ENCODE assay signal across 23 cellular contexts in the genomic region with DNA sequence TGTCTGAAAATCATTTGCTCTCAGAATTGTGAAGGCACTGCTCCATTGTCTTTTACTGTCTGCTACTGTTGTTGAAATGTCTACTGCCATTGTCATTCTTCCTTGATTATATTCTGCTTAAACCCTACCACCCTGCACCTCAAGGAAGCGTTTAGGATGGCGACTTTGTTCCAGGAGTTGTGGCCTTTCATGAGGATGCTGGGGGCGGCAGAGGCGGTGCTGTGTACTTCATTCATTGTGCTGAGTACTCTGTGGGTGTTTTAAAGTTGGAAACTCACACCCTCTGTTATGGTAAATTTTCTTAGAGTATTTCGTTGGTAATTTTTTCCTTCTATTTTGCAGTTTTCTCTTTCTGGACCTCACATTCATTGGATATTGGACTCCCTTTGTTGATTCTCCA.
"Had no signal": no experiment of that assay in that cellular context is flagged by ENCODE, and none has a peak within 500 bp of the region (broad histone marks: within the 10 kb centered on the region; RNA-seq: fewer than 3 reads in every experiment).

No MANE protein-coding gene starts in this region.

- H3K4me3 ChIP-seq: left lung, lower lobe of right lung, ovary, right atrium auricular region, right lobe of liver, smooth muscle cell, suprapubic skin, thoracic aorta, tibial artery, upper lobe of right lung had no signal

- DNase-seq: hippocampal formation; kidney; left colon; left lung; lower lobe of right lung; mammary epithelial cell; mesenchymal stem cell; naive thymus-derived CD8-positive, alpha-beta T cell; ovary; right lobe of liver; stimulated activated CD4-positive, alpha-beta T cell treated with anti-CD3 and anti-CD28 coated beads, Interleukin-1b, Interleukin-23, amount 100 ng/mL, for 48 hours; stimulated activated CD4-positive, alpha-beta T cell treated with anti-CD3 and anti-CD28 coated beads, Interleukin-2, amount 100 ng/mL, for 48 hours; stimulated activated naive B cell treated with anti-CD40 and anti-IgM and Interleukin-4, amounts not matched to agents 10 μg/mL and 1 μg/mL and 100 μg/mL, for 72 hours; stimulated activated naive CD8-positive, alpha-beta T cell treated with anti-CD3 and anti-CD28 coated beads, Interleukin-15, Interleukin-2, amounts not matched to agents 100 U/mL and 50 U/mL, for 24 hours; tibial artery; trophoblast cell; upper lobe of right lung had no signal

- H3K9me3 Mint-ChIP-seq: naive thymus-derived CD8-positive, alpha-beta T cell; nephron; stimulated activated naive B cell treated with anti-CD40 and anti-IgM and Interleukin-4, amounts not matched to agents 10 μg/mL and 1 μg/mL and 100 μg/mL, for 72 hours had no signal

- H3K27ac ChIP-seq: left lung, lower lobe of right lung, ovary, right atrium auricular region, right lobe of liver, suprapubic skin, thoracic aorta, tibial artery, upper lobe of right lung had no signal

- H3K4me1 Mint-ChIP-seq: naive thymus-derived CD8-positive, alpha-beta T cell; stimulated activated naive B cell treated with anti-CD40 and anti-IgM and Interleukin-4, amounts not matched to agents 10 μg/mL and 1 μg/mL and 100 μg/mL, for 72 hours had no signal

- H3K4me2 ChIP-seq: smooth muscle cell had no signal

- H3K4me1 ChIP-seq: left lung, lower lobe of right lung, right atrium auricular region, right lobe of liver, suprapubic skin, tibial artery, upper lobe of right lung had no signal

- H3K9me3 ChIP-seq: left lung, lower lobe of right lung, ovary, right atrium auricular region, right lobe of liver, suprapubic skin, thoracic aorta, tibial artery, upper lobe of right lung had no signal

- H3K27ac Mint-ChIP-seq: naive thymus-derived CD8-positive, alpha-beta T cell; nephron; progenitor cell of endocrine pancreas; stimulated activated naive B cell treated with anti-CD40 and anti-IgM and Interleukin-4, amounts not matched to agents 10 μg/mL and 1 μg/mL and 100 μg/mL, for 72 hours had no signal

- H3K27me3 Mint-ChIP-seq: progenitor cell of endocrine pancreas had no signal

- H3K36me3 ChIP-seq: left lung, lower lobe of right lung, ovary, right atrium auricular region, right lobe of liver, suprapubic skin, thoracic aorta, tibial artery, upper lobe of right lung had no signal

- H3K36me3 Mint-ChIP-seq: naive thymus-derived CD8-positive, alpha-beta T cell; stimulated activated naive B cell treated with anti-CD40 and anti-IgM and Interleukin-4, amounts not matched to agents 10 μg/mL and 1 μg/mL and 100 μg/mL, for 72 hours had no signal

- H3K4me3 Mint-ChIP-seq: naive thymus-derived CD8-positive, alpha-beta T cell; nephron; stimulated activated naive B cell treated with anti-CD40 and anti-IgM and Interleukin-4, amounts not matched to agents 10 μg/mL and 1 μg/mL and 100 μg/mL, for 72 hours had no signal

- ATAC-seq: left colon; left lung; lower lobe of right lung; naive thymus-derived CD8-positive, alpha-beta T cell; right lobe of liver; stimulated activated naive B cell treated with anti-CD40 and anti-IgM and Interleukin-4, amounts not matched to agents 10 μg/mL and 1 μg/mL and 100 μg/mL, for 72 hours; stimulated activated naive CD8-positive, alpha-beta T cell treated with anti-CD3 and anti-CD28 coated beads, Interleukin-15, Interleukin-2, amounts not matched to agents 100 U/mL and 50 U/mL, for 24 hours; upper lobe of right lung had no signal

- H3K27me3 ChIP-seq: left lung, ovary, right atrium auricular region, right lobe of liver, suprapubic skin, tibial artery had no signal
